In the genomic region with DNA sequence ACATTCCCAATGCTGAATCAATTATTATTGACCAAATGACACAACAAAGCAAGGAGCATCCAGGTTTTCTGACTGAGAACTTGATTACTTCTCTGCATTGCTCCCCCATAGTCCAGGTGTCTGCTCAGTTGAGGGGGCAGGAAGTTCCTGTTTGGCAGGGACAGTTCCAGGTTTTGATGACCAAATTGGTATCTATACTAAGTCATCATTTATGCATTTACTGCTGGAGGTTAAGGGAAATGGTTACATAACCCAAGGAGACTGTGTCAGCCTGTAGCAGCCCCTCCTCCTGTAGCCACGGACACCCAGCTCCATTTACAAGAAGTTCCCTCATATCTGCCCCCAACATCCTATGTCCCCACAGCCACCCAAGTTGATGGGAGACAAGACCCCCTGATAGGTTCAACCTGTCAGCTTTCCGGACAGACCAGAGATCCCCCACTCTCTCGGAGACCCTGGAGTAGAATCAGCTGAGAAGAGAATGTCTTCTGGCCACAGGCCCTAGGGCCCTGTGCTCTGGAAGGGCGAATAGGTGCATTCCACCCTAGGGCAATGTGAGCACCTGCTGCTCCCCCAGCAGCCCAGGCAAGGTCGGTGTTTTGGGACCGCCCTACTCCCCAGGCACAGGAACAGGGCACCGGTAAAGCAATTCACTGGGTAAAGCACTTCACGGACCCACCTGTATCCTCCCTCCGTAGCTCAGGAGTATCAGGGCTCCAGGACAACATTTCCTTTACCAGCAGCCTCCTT, we compare ENCODE assay signal across 19 cellular contexts. TPM values are rescaled to one million over a fixed set of nuclear protein-coding genes. Genes with fewer than 3 reads are reported as not detected.
DNase-seq lines count a peak whose midpoint lies in the region; ATAC-seq, FAIRE-seq and TF ChIP-seq lines count a peak whose summit lies in the region.
"Had no signal": no experiment of that assay in that cellular context is flagged by ENCODE, and none has a peak within 500 bp of the region (broad histone marks: within the 10 kb centered on the region; RNA-seq: fewer than 3 reads in every experiment).

No MANE protein-coding gene starts in this region.

- 70% methylated on average over 9 of the region's 9 CpGs for WGBS in A549 (ENCODE audit: missing lambda C conversion rate)

- CTCF ChIA-PET in A549 (lab: Yijun Ruan, JAX), result interaction anchor here (1.5 to 1.7 kb wide), 2 partner anchors 12 to 35 kb away, joined by 3 read pairs; no protein-coding TSS in a partner anchor

- POLR2A ChIA-PET in A549 (lab: Yijun Ruan, JAX), result no interaction called here

- no peak overlapping the region for H3K4me3 ChIP-seq in A549
- H3K4me3 ChIP-seq: K562, left lung, SK-N-MC had no signal

- TF ChIP-seq EP300 in A549 (IDR thresholded peaks at IDR 0.05), result no peak

- no peaks in the 10 kb centered on the region for H3K9me3 ChIP-seq in A549
- H3K9me3 ChIP-seq: left lung had no signal

- peak overlapping the region; percentile 11; the same call in 2 of the 3 replicates for H3K4me2 ChIP-seq in A549

- no peak for TF ChIP-seq RAD21 in A549 (conservative IDR thresholded peaks at IDR 0.05 in 1 of 2, IDR thresholded peaks at IDR 0.05 in 1 of 2)

- TF ChIP-seq CTCF in A549 (IDR thresholded peaks at IDR 0.05) (no peak), VCaP (conservative IDR thresholded peaks at IDR 0.05) (no peak), nephron (IDR thresholded peaks at IDR 0.05; ENCODE audit: unreplicated experiment in 3 of 3) (no peak)

- peaks cover 3% of the 10 kb centered on the region for H3K27me3 Mint-ChIP-seq in nephron (ENCODE audit: low read depth)
- H3K27me3 Mint-ChIP-seq: naive thymus-derived CD4-positive, alpha-beta T cell had no signal

- H3K4me1 Mint-ChIP-seq in nephron, result peaks cover 62% of the 10 kb centered on the region

- no peaks in the 10 kb centered on the region for H3K36me3 Mint-ChIP-seq in nephron (ENCODE audit: low read depth)
- H3K36me3 Mint-ChIP-seq: naive thymus-derived CD4-positive, alpha-beta T cell had no signal

- H3K4me1 ChIP-seq in A549, result peaks cover 28% of the 10 kb centered on the region

- TF ChIP-seq POLR2A in A549 (IDR thresholded peaks at IDR 0.05; ENCODE audit: low read length), result no peak

- H3K4me3 Mint-ChIP-seq in nephron, result no peak overlapping the region
- H3K4me3 Mint-ChIP-seq: naive thymus-derived CD4-positive, alpha-beta T cell had no signal

- no peak for DNase-seq in A549 (ENCODE audit: low read depth in 1 of 2, low spot score in 1 of 2)
- DNase-seq in ELR (ENCODE audit: low read depth), result peak; percentile 35
- no peak for DNase-seq in DMS 273 treated with DMSO at 0.1 percent for 48 hours (lab: John Stamatoyannopoulos, UW)
- DNase-seq in amniotic stem cell (lab: John Stamatoyannopoulos, UW), result no peak
- no peak for DNase-seq in germinal center (ENCODE audit: low spot score)
- DNase-seq: activated effector memory CD4-positive, alpha-beta T cell treated with Interleukin-2 at 50 U/mL for 16 hours; GOT3; naive thymus-derived CD4-positive, alpha-beta T cell; NCI-H1417 treated with DMSO at 0.1 percent for 48 hours; NCI-H2227 treated with DMSO at 0.1 percent for 48 hours; right cardiac atrium; stimulated activated CD4-positive, alpha-beta T cell treated with anti-CD3 and anti-CD28 coated beads, Interleukin-4, amount 100 ng/mL, for 1 hour had no signal

- H3K27ac ChIP-seq in A549, result peak overlapping the region in 1 of 2 experiments; percentile 64; a peak in 3 of 6 replicates
- H3K27ac ChIP-seq in VCaP, result peak overlapping the region; percentile 100
- H3K27ac ChIP-seq: SK-N-MC had no signal

- H3K27ac Mint-ChIP-seq in nephron, result peak overlapping the region; percentile 74 to 82 (median 81)

- ATAC-seq in A549, result no peak
- no peak for ATAC-seq in GM18502 (IDR thresholded peaks at IDR 0.05; ENCODE audit: poor library complexity, unreplicated experiment)
- ATAC-seq: naive thymus-derived CD4-positive, alpha-beta T cell; right cardiac atrium had no signal

- H3K9me3 Mint-ChIP-seq in nephron, result no peaks in the 10 kb centered on the region
- H3K9me3 Mint-ChIP-seq: naive thymus-derived CD4-positive, alpha-beta T cell had no signal

- no peak for FAIRE-seq in A549 (lab: Jason Lieb, UNC)
- FAIRE-seq: K562, urothelium cell line had no signal

TF ChIP-seq in A549, 52 proteins besides CTCF, POLR2A, EP300 and RAD21 (continues in another document):
- TF ChIP-seq RNF2 (IDR thresholded peaks at IDR 0.05; ENCODE audit: borderline replicate concordance, low read depth), result no peak
- TF ChIP-seq MAZ (IDR thresholded peaks at IDR 0.05; ENCODE audit: borderline replicate concordance, low read depth, low read length), result no peak
- TF ChIP-seq NFE2L2 (conservative IDR thresholded peaks at IDR 0.05; ENCODE audit: low read length), result no peak
- no peak for TF ChIP-seq HEYL (CRISPR knock-in tag; IDR thresholded peaks at IDR 0.05)
- no peak for TF ChIP-seq RFX5 (IDR thresholded peaks at IDR 0.05)
- no peak for TF ChIP-seq TFCP2L1 (CRISPR knock-in tag; IDR thresholded peaks at IDR 0.05)
- no peak for TF ChIP-seq ZFP36 (IDR thresholded peaks at IDR 0.05; ENCODE audit: borderline replicate concordance, partially characterized antibody)
- TF ChIP-seq, protein P1, sequence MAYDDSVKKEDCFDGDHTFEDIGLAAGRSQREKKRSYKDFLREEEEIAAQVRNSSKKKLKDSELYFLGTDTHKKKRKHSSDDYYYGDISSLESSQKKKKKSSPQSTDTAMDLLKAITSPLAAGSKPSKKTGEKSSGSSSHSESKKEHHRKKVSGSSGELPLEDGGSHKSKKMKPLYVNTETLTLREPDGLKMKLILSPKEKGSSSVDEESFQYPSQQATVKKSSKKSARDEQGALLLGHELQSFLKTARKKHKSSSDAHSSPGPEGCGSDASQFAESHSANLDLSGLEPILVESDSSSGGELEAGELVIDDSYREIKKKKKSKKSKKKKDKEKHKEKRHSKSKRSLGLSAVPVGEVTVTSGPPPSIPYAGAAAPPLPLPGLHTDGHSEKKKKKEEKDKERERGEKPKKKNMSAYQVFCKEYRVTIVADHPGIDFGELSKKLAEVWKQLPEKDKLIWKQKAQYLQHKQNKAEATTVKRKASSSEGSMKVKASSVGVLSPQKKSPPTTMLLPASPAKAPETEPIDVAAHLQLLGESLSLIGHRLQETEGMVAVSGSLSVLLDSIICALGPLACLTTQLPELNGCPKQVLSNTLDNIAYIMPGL (CRISPR knock-in tag; IDR thresholded peaks at IDR 0.05; ENCODE audit: borderline replicate concordance), result no peak
- no peak for TF ChIP-seq RCOR1 (IDR thresholded peaks at IDR 0.05; ENCODE audit: low read depth, low read length)
- TF ChIP-seq, protein P2, sequence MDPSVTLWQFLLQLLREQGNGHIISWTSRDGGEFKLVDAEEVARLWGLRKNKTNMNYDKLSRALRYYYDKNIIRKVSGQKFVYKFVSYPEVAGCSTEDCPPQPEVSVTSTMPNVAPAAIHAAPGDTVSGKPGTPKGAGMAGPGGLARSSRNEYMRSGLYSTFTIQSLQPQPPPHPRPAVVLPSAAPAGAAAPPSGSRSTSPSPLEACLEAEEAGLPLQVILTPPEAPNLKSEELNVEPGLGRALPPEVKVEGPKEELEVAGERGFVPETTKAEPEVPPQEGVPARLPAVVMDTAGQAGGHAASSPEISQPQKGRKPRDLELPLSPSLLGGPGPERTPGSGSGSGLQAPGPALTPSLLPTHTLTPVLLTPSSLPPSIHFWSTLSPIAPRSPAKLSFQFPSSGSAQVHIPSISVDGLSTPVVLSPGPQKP (IDR thresholded peaks at IDR 0.05; ENCODE audit: low read depth, low read length), result no peak
- TF ChIP-seq MYC (IDR thresholded peaks at IDR 0.05; ENCODE audit: borderline replicate concordance, low read length), result no peak
- TF ChIP-seq, protein P3, sequence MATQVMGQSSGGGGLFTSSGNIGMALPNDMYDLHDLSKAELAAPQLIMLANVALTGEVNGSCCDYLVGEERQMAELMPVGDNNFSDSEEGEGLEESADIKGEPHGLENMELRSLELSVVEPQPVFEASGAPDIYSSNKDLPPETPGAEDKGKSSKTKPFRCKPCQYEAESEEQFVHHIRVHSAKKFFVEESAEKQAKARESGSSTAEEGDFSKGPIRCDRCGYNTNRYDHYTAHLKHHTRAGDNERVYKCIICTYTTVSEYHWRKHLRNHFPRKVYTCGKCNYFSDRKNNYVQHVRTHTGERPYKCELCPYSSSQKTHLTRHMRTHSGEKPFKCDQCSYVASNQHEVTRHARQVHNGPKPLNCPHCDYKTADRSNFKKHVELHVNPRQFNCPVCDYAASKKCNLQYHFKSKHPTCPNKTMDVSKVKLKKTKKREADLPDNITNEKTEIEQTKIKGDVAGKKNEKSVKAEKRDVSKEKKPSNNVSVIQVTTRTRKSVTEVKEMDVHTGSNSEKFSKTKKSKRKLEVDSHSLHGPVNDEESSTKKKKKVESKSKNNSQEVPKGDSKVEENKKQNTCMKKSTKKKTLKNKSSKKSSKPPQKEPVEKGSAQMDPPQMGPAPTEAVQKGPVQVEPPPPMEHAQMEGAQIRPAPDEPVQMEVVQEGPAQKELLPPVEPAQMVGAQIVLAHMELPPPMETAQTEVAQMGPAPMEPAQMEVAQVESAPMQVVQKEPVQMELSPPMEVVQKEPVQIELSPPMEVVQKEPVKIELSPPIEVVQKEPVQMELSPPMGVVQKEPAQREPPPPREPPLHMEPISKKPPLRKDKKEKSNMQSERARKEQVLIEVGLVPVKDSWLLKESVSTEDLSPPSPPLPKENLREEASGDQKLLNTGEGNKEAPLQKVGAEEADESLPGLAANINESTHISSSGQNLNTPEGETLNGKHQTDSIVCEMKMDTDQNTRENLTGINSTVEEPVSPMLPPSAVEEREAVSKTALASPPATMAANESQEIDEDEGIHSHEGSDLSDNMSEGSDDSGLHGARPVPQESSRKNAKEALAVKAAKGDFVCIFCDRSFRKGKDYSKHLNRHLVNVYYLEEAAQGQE (IDR thresholded peaks at IDR 0.05), result no peak
- TF ChIP-seq, protein P4, sequence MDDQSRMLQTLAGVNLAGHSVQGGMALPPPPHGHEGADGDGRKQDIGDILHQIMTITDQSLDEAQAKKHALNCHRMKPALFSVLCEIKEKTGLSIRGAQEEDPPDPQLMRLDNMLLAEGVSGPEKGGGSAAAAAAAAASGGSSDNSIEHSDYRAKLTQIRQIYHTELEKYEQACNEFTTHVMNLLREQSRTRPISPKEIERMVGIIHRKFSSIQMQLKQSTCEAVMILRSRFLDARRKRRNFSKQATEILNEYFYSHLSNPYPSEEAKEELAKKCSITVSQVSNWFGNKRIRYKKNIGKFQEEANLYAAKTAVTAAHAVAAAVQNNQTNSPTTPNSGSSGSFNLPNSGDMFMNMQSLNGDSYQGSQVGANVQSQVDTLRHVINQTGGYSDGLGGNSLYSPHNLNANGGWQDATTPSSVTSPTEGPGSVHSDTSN (IDR thresholded peaks at IDR 0.05), result no peak
- no peak for TF ChIP-seq CBX2 (IDR thresholded peaks at IDR 0.05; ENCODE audit: borderline replicate concordance, low read depth)
- no peak for TF ChIP-seq NPAS2 (CRISPR knock-in tag; IDR thresholded peaks at IDR 0.05; ENCODE audit: borderline replicate concordance)

RNA-seq across cellular contexts. Expression of a gene that starts 23.6 kb away (rescaled TPM):
- polyA plus RNA-seq in A549 (2011; rRNA removed), result 12.5 and 18.1 TPM in 2 replicates
- 15.1 and 25.7 TPM in 2 replicates for polyA plus RNA-seq in A549 (2012; cell fraction: cytosol; rRNA removed)
- polyA plus RNA-seq in A549 (2012; cell fraction: nucleus; rRNA removed), result 25.5 and 31.5 TPM in 2 replicates
- polyA plus RNA-seq in A549 (2017; fragmentation: RNase III; extraction: RNeasy Plus Mini Kit Qiagen cat#74134 plus additional on column Dnase treatment), result 20.1 to 31.0 TPM (median 28.3 TPM) in 3 replicates
- 11.5 and 15.0 TPM in 2 replicates for polyA minus RNA-seq in A549 (2011; rRNA and poly(A)+ RNA removed)
